ENCODE assay signal across 11 cellular contexts in the genomic region with DNA sequence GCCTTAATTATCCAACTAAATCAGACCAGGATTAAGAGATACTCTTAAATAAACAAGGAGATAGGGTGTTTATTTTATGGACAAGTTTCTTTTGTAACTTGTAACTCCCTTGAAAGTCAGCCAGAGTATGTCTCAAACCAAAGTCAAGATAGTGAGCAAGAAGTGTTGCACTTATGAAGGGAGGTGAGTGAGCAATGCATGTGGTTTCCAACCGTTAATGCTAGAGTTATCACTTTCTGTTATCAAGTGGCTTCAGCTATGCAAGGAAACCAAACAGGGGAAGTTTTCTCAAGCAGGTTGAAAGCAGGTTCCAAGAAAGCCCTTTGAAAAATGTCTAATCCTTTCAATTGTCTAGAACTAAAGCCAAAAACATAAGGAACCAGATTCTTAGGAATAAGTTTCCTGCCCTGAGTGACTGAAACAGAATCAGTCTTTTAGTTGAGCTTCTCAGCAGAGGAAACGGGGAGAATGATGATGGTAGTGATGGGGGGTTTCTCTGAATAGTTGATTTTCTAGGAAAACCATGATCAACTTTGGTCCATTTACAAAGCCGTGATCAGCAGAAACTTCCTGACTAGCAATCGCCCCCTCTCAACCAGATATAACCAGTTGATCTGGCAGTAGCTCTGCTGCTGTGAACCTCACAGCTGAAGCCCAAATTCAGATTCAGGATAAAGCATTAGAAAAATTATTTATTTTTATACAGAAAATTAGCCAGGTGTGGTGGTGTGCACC.
A peak's percentile ranks its signal among the peaks of the same experiment; 100 is the strongest.
DNase-seq lines count a peak whose midpoint lies in the region; ATAC-seq and TF ChIP-seq lines count a peak whose summit lies in the region.
"Had no signal": no experiment of that assay in that cellular context is flagged by ENCODE, and none has a peak within 500 bp of the region (broad histone marks: within the 10 kb centered on the region; RNA-seq: fewer than 3 reads in every experiment).

No MANE protein-coding gene starts in this region.

- DNase-seq in SIG-M5 treated with dmso at 0.1 percent for 504 hours (lab: John Stamatoyannopoulos, UW; ENCODE audit: unreplicated experiment) (peak; percentile 45), lower lobe of right lung (no peak), G401 (ENCODE audit: low spot score) (no peak), NCI-H2081 treated with DMSO at 0.1 percent for 48 hours (lab: John Stamatoyannopoulos, UW) (no peak)
- no peak for DNase-seq in stimulated activated CD4-positive, alpha-beta T cell treated with anti-CD3 and anti-CD28 coated beads, Interleukin-4, amount 100 ng/mL, for 4 hours
- DNase-seq: activated CD8-positive, alpha-beta memory T cell treated with anti-CD3 and anti-CD28 coated beads, Interleukin-2, amount 10 ng/mL, durations not matched to agents 7 days and 5 days; Calu3; stimulated activated naive CD4-positive, alpha-beta T cell treated with Interleukin-2 at 50 U/mL for 16 hours had no signal

- in situ Hi-C loops in G401 (cut with HindIII; ENCODE audit: low sequenced_read_pairs): no loop called here

- no peaks in the 10 kb centered on the region for H3K9me3 ChIP-seq in lower lobe of right lung

- H3K36me3 ChIP-seq in lower lobe of right lung: no peaks in the 10 kb centered on the region

- intact Hi-C loops in lower lobe of right lung (cut with DNase I): no loop called here

- no peak overlapping the region for H3K27ac ChIP-seq in lower lobe of right lung
- H3K27ac ChIP-seq: epithelial cell of prostate had no signal

- ATAC-seq in GM18502 (IDR thresholded peaks at IDR 0.05; ENCODE audit: poor library complexity, unreplicated experiment) (peak; percentile 41), HG02885 (IDR thresholded peaks at IDR 0.05; ENCODE audit: poor library complexity, unreplicated experiment) (peak; percentile 33), lower lobe of right lung (peak; percentile 69 to 77)
- ATAC-seq: activated CD8-positive, alpha-beta memory T cell treated with anti-CD3 and anti-CD28 coated beads, Interleukin-2, amount 10 ng/mL, durations not matched to agents 7 days and 5 days had no signal

- no peak overlapping the region for H3K4me3 ChIP-seq in lower lobe of right lung

- no peaks in the 10 kb centered on the region for H3K27me3 ChIP-seq in lower lobe of right lung (ENCODE audit: low read depth)

- peaks cover 11% of the 10 kb centered on the region for H3K4me1 ChIP-seq in lower lobe of right lung

- no peak for TF ChIP-seq CTCF in lower lobe of right lung (IDR thresholded peaks at IDR 0.05)
